ENCODE assay signal across 19 cellular contexts in the genomic region with DNA sequence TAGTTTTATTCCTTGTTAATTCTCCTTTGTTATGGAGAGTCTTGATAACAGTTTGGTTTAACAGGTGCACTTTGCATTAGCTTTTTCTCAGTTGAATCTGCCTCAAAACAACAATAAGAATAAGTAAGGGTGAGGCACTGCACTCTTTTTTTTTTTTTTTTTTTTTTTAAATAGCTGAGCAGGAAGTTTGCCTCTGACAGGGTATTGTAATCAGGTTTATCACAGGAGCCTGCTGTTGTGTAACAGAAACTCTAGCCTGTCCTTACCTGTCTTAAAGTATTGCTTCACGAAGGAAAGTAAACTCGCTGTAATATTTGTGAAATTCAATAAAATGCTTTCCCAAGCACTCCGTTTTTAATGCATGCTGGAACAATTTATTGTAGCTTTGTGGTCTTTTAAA. TPM values are rescaled to one million over a fixed set of nuclear protein-coding genes. Genes with fewer than 3 reads are reported as not detected.
DNase-seq lines count a peak whose midpoint lies in the region; ATAC-seq, FAIRE-seq and TF ChIP-seq lines count a peak whose summit lies in the region.
"Had no signal": no experiment of that assay in that cellular context is flagged by ENCODE, and none has a peak within 500 bp of the region (broad histone marks: within the 10 kb centered on the region; RNA-seq: fewer than 3 reads in every experiment).

No MANE protein-coding gene starts in this region.

- H3K9me3 Mint-ChIP-seq in CD8-positive, alpha-beta memory T cell: no peaks in the 10 kb centered on the region
- H3K9me3 Mint-ChIP-seq in activated CD8-positive, alpha-beta memory T cell treated with anti-CD3 and anti-CD28 coated beads, Interleukin-2, amount 10 ng/mL, durations not matched to agents 7 days and 5 days (ENCODE audit: low read depth): no peaks in the 10 kb centered on the region
- H3K9me3 Mint-ChIP-seq: activated CD4-positive, alpha-beta memory T cell treated with anti-CD3 and anti-CD28 coated beads, Interleukin-2, amount 10 ng/mL, durations not matched to agents 7 days and 5 days; activated T-helper 1 cell treated with anti-CD3 and anti-CD28 coated beads, Interleukin-12 subunit alpha, Interleukin-12 subunit beta, Interleukin-2, Interleukin-4 antibody, amounts not matched to agents 30 ng/mL and 10 ng/mL and 1 ng/mL, durations not matched to agents 14 hours and 24 hours and 36 hours had no signal

- no peak for ATAC-seq in activated CD8-positive, alpha-beta memory T cell treated with anti-CD3 and anti-CD28 coated beads, Interleukin-2, amount 10 ng/mL, durations not matched to agents 7 days and 5 days

- POLR2A ChIA-PET in CD8-positive, alpha-beta memory T cell (lab: Charles Lee): no interaction called here

- WGBS in liver: 22% methylated on average over 3 of the region's 3 CpGs
- 17 to 72% (median 63%) methylated on average over 3 of the region's 3 CpGs for WGBS in small intestine, 3 donors

- H3K9me3 ChIP-seq in liver (ENCODE audit: control insufficient read depth in 4 of 4, low read length in 3 of 4) (no peaks in the 10 kb centered on the region), small intestine (ENCODE audit: control insufficient read depth, low read depth) (no peaks in the 10 kb centered on the region)
- H3K9me3 ChIP-seq in CD8-positive, alpha-beta memory T cell (ENCODE audit: low read length): no peaks in the 10 kb centered on the region
- H3K9me3 ChIP-seq: tibial nerve had no signal

- TF ChIP-seq RAD21 in liver (IDR thresholded peaks at IDR 0.05): peak in 1 of 2 donors; percentile 14

- DNase-seq in Jurkat, Clone E6-1 (ENCODE audit: low read depth, low spot score): peak; percentile 7
- DNase-seq in dermis blood vessel endothelial cell (peak; percentile 32), small intestine (peak; percentile 60), DMS79 (lab: John Stamatoyannopoulos, UW) (no peak), NCI-H1436 treated with DMSO at 0.1 percent for 48 hours (lab: John Stamatoyannopoulos, UW) (no peak)
- DNase-seq in CD8-positive, alpha-beta memory T cell: no peak
- DNase-seq in activated CD8-positive, alpha-beta memory T cell treated with anti-CD3 and anti-CD28 coated beads, Interleukin-2, amount 10 ng/mL, durations not matched to agents 7 days and 5 days: no peak
- DNase-seq: activated CD4-positive, alpha-beta memory T cell treated with anti-CD3 and anti-CD28 coated beads, Interleukin-2, amount 10 ng/mL, durations not matched to agents 7 days and 5 days; glutamatergic neuron; H7; kidney; NCI-H1417; NCI-H510A; stimulated activated CD4-positive, alpha-beta T cell treated with anti-CD3 and anti-CD28 coated beads, Interleukin-4, amount 100 ng/mL, for 24 hours had no signal

- no peaks in the 10 kb centered on the region for H3K27me3 Mint-ChIP-seq in CD8-positive, alpha-beta memory T cell
- H3K27me3 Mint-ChIP-seq in activated CD8-positive, alpha-beta memory T cell treated with anti-CD3 and anti-CD28 coated beads, Interleukin-2, amount 10 ng/mL, durations not matched to agents 7 days and 5 days: no peaks in the 10 kb centered on the region
- H3K27me3 Mint-ChIP-seq: activated CD4-positive, alpha-beta memory T cell treated with anti-CD3 and anti-CD28 coated beads, Interleukin-2, amount 10 ng/mL, durations not matched to agents 7 days and 5 days had no signal

- peaks cover 20 to 24% (median 24%) of the 10 kb centered on the region in 3 donors for H3K4me1 Mint-ChIP-seq in CD8-positive, alpha-beta memory T cell
- H3K4me1 Mint-ChIP-seq in activated CD8-positive, alpha-beta memory T cell treated with anti-CD3 and anti-CD28 coated beads, Interleukin-2, amount 10 ng/mL, durations not matched to agents 7 days and 5 days: peaks cover 27% of the 10 kb centered on the region

- no peak for TF ChIP-seq CTCF in liver (IDR thresholded peaks at IDR 0.05; ENCODE audit: low read depth, low read length, missing input control)

- no peak overlapping the region for H3K4me3 ChIP-seq in Jurkat, Clone E6-1 (ENCODE audit: low read length)
- no peak overlapping the region for H3K4me3 ChIP-seq in liver (ENCODE audit: low read depth in 1 of 3, low read length in 3 of 3)
- no peak overlapping the region for H3K4me3 ChIP-seq in small intestine (ENCODE audit: low read depth in 1 of 2, low read length in 2 of 2)
- H3K4me3 ChIP-seq in CD8-positive, alpha-beta memory T cell (ENCODE audit: low read length): no peak overlapping the region
- H3K4me3 ChIP-seq: tibial nerve had no signal

- H3K36me3 Mint-ChIP-seq in CD8-positive, alpha-beta memory T cell: peaks cover 5 to 30% (median 17%) of the 10 kb centered on the region in 3 donors
- H3K36me3 Mint-ChIP-seq in activated CD8-positive, alpha-beta memory T cell treated with anti-CD3 and anti-CD28 coated beads, Interleukin-2, amount 10 ng/mL, durations not matched to agents 7 days and 5 days: peaks cover 11% of the 10 kb centered on the region

- no peak for FAIRE-seq in small intestine (lab: Jason Lieb, UNC)
- FAIRE-seq: kidney, TTC549 had no signal

- CTCF ChIA-PET in CD8-positive, alpha-beta memory T cell (lab: Charles Lee): no interaction called here
- CTCF ChIA-PET in activated CD8-positive, alpha-beta memory T cell treated with anti-CD3 and anti-CD28 coated beads, Interleukin-2, amount 10 ng/mL, durations not matched to agents 7 days and 5 days (lab: Charles Lee): interaction anchor here (0.8 to 2.0 kb wide), 5 partner anchors 12 to 96 kb away, joined by 3 to 4 read pairs (median 3); a partner anchor contains a TSS

- H3K27me3 ChIP-seq in liver (ENCODE audit: control insufficient read depth in 4 of 4, insufficient read depth in 4 of 4, low read length in 3 of 4) (no peaks in the 10 kb centered on the region), small intestine (ENCODE audit: control insufficient read depth in 2 of 2, insufficient read depth in 2 of 2, low read length in 2 of 2) (no peaks in the 10 kb centered on the region)
- no peaks in the 10 kb centered on the region for H3K27me3 ChIP-seq in CD8-positive, alpha-beta memory T cell (ENCODE audit: insufficient read depth, low read length, poor library complexity, severe bottlenecking)
- H3K27me3 ChIP-seq: tibial nerve had no signal

- H3K4me3 Mint-ChIP-seq in CD8-positive, alpha-beta memory T cell: no peak overlapping the region
- no peak overlapping the region for H3K4me3 Mint-ChIP-seq in activated CD8-positive, alpha-beta memory T cell treated with anti-CD3 and anti-CD28 coated beads, Interleukin-2, amount 10 ng/mL, durations not matched to agents 7 days and 5 days
- H3K4me3 Mint-ChIP-seq: activated CD4-positive, alpha-beta memory T cell treated with anti-CD3 and anti-CD28 coated beads, Interleukin-2, amount 10 ng/mL, durations not matched to agents 7 days and 5 days; activated T-helper 1 cell treated with anti-CD3 and anti-CD28 coated beads, Interleukin-12 subunit alpha, Interleukin-12 subunit beta, Interleukin-2, Interleukin-4 antibody, amounts not matched to agents 30 ng/mL and 10 ng/mL and 1 ng/mL, durations not matched to agents 14 hours and 24 hours and 36 hours had no signal

- H3K4me1 ChIP-seq in liver (ENCODE audit: control insufficient read depth in 4 of 4, insufficient read depth in 4 of 4, low read length in 3 of 4) (peaks cover 2 to 6% (median 4%) of the 10 kb centered on the region in 4 donors), small intestine (ENCODE audit: control insufficient read depth in 2 of 2, insufficient read depth in 1 of 2, low read depth in 1 of 2, low read length in 1 of 2) (peaks cover 0 to 7% of the 10 kb centered on the region in 2 donors)
- no peaks in the 10 kb centered on the region for H3K4me1 ChIP-seq in CD8-positive, alpha-beta memory T cell (ENCODE audit: insufficient read depth, low read length)

- peak overlapping the region in 1 of 8 donors; percentile 22 for H3K27ac Mint-ChIP-seq in CD8-positive, alpha-beta memory T cell
- no peak overlapping the region for H3K27ac Mint-ChIP-seq in activated CD8-positive, alpha-beta memory T cell treated with anti-CD3 and anti-CD28 coated beads, Interleukin-2, amount 10 ng/mL, durations not matched to agents 7 days and 5 days
- H3K27ac Mint-ChIP-seq: activated CD4-positive, alpha-beta memory T cell treated with anti-CD3 and anti-CD28 coated beads, Interleukin-2, amount 10 ng/mL, durations not matched to agents 7 days and 5 days; activated T-helper 1 cell treated with anti-CD3 and anti-CD28 coated beads, Interleukin-12 subunit alpha, Interleukin-12 subunit beta, Interleukin-2, Interleukin-4 antibody, amounts not matched to agents 30 ng/mL and 10 ng/mL and 1 ng/mL, durations not matched to agents 14 hours and 24 hours and 36 hours had no signal

- H3K36me3 ChIP-seq in liver (ENCODE audit: control insufficient read depth in 4 of 4, insufficient read depth in 3 of 4, low read depth in 1 of 4, low read length in 3 of 4): peaks cover 0 to 2% (median 0%) of the 10 kb centered on the region in 4 donors
- H3K36me3 ChIP-seq in small intestine (ENCODE audit: control insufficient read depth in 2 of 2, insufficient read depth in 2 of 2, low read length in 2 of 2): no peaks in the 10 kb centered on the region
- H3K36me3 ChIP-seq in CD8-positive, alpha-beta memory T cell (ENCODE audit: insufficient read depth, low read length): no peaks in the 10 kb centered on the region
- H3K36me3 ChIP-seq: tibial nerve had no signal

- H3K27ac ChIP-seq in liver (ENCODE audit: low read depth in 1 of 2, low read length in 2 of 2) (peak overlapping the region in 1 of 2 donors; percentile 8), small intestine (ENCODE audit: low read depth in 1 of 2, low read length in 1 of 2) (no peak overlapping the region)
- no peak overlapping the region for H3K27ac ChIP-seq in CD8-positive, alpha-beta memory T cell (ENCODE audit: low read depth, low read length)
- H3K27ac ChIP-seq: KMS-11 had no signal

- no peak overlapping the region for H3K9ac ChIP-seq in liver (ENCODE audit: low read depth in 1 of 2, low read length in 2 of 2)
- H3K9ac ChIP-seq: KMS-11 had no signal

TF ChIP-seq in liver, 16 proteins besides CTCF, POLR2A, EP300 and RAD21 (continues in another document):
- no peak for TF ChIP-seq SP1 (IDR thresholded peaks at IDR 0.05)

RNA-seq across cellular contexts. Expression of a gene that starts 52.4 kb away (rescaled TPM):
- polyA plus RNA-seq in Jurkat, Clone E6-1 (2012; ENCODE audit: insufficient read depth, insufficient read length): 15.2 TPM
- total RNA-seq in dermis blood vessel endothelial cell (20.6 and 30.3 TPM in 2 replicates), liver (10 to 100 TPM in 1 of 2 donors, 1 to 10 TPM in 1; 7.4 to 17.2 TPM)
- polyA plus RNA-seq in liver (1 to 10 TPM; 3.1 to 3.8 TPM), small intestine (1 to 10 TPM; 1.1 to 6.0 (median 2.2) TPM)
- 10 to 100 TPM; 20.6 to 24.3 TPM for total RNA-seq in CD8-positive, alpha-beta memory T cell
- polyA plus RNA-seq in CD8-positive, alpha-beta memory T cell: 19.1 TPM
- total RNA-seq in activated CD8-positive, alpha-beta memory T cell treated with anti-CD3 and anti-CD28 coated beads, Interleukin-2, amount 10 ng/mL, durations not matched to agents 7 days and 5 days: 10 to 100 TPM; 29.5 to 31.2 TPM

RNA-seq across cellular contexts. Expression of a gene that starts 55.8 kb away (rescaled TPM):
- 5.1 TPM for polyA plus RNA-seq in Jurkat, Clone E6-1 (2012; ENCODE audit: insufficient read depth, insufficient read length)
- 0.37 and 0.85 TPM in 2 replicates for total RNA-seq in dermis blood vessel endothelial cell
- 10 to 100 TPM in 1 of 2 donors, 1 to 10 TPM in 1; 6.2 to 13.7 TPM for total RNA-seq in liver
- 1 to 10 TPM; 3.6 to 6.0 TPM for polyA plus RNA-seq in liver
- under 1 TPM; 0.45 to 0.73 (median 0.54) TPM for polyA plus RNA-seq in small intestine
- total RNA-seq in CD8-positive, alpha-beta memory T cell: under 1 TPM; 0.88 to 0.93 TPM
- 0.12 TPM for polyA plus RNA-seq in CD8-positive, alpha-beta memory T cell
- 1 to 10 TPM in 1 of 2 experiments, under 1 TPM in 1; 0.64 to 1.0 TPM for total RNA-seq in activated CD8-positive, alpha-beta memory T cell treated with anti-CD3 and anti-CD28 coated beads, Interleukin-2, amount 10 ng/mL, durations not matched to agents 7 days and 5 days

Comparison
In these comparisons a context has a peak if more than half of its experiments do, and no peak if none do; other contexts are left out.
1. DNase-seq: peak in Jurkat, Clone E6-1 (single experiment), dermis blood vessel endothelial cell (single experiment) and small intestine (single experiment); none in DMS79 (single experiment), NCI-H1436 treated with DMSO at 0.1 percent for 48 hours (single experiment), CD8-positive, alpha-beta memory T cell (0 of 5) and activated CD8-positive, alpha-beta memory T cell treated with anti-CD3 and anti-CD28 coated beads, Interleukin-2, amount 10 ng/mL, durations not matched to agents 7 days and 5 days (single experiment).